In genomic region chr2:85560812-85561279, GRCh38 we compare ENCODE assay signal across 8 cellular contexts. TPM values are rescaled to one million over a fixed set of nuclear protein-coding genes. Genes with fewer than 3 reads are reported as not detected.
DNase-seq lines count a peak whose midpoint lies in the region; ATAC-seq and TF ChIP-seq lines count a peak whose summit lies in the region.

No MANE protein-coding gene starts in this region.

- peaks cover 32% of the 10 kb centered on the region for H3K4me1 Mint-ChIP-seq in activated CD8-positive, alpha-beta T cell treated with anti-CD3 and anti-CD28 coated beads for 36 hours (ENCODE audit: low read depth)
- peaks cover 51% of the 10 kb centered on the region for H3K4me1 Mint-ChIP-seq in stimulated activated memory B cell treated with anti-CD40 and anti-IgM and Interleukin-4, amounts not matched to agents 10 μg/mL and 1 μg/mL and 100 μg/mL, for 72 hours

- H3K36me3 Mint-ChIP-seq in activated CD8-positive, alpha-beta T cell treated with anti-CD3 and anti-CD28 coated beads for 36 hours (ENCODE audit: low read depth), result peaks cover 8% of the 10 kb centered on the region
- peaks cover 15% of the 10 kb centered on the region for H3K36me3 Mint-ChIP-seq in stimulated activated memory B cell treated with anti-CD40 and anti-IgM and Interleukin-4, amounts not matched to agents 10 μg/mL and 1 μg/mL and 100 μg/mL, for 72 hours

- H3K4me1 ChIP-seq in iPS DF 6.9 (ENCODE audit: control insufficient read depth, insufficient read depth, low read length), result no peaks in the 10 kb centered on the region

- no peaks in the 10 kb centered on the region for H3K27me3 Mint-ChIP-seq in activated CD8-positive, alpha-beta T cell treated with anti-CD3 and anti-CD28 coated beads for 36 hours
- H3K27me3 Mint-ChIP-seq in stimulated activated memory B cell treated with anti-CD40 and anti-IgM and Interleukin-4, amounts not matched to agents 10 μg/mL and 1 μg/mL and 100 μg/mL, for 72 hours, result no peaks in the 10 kb centered on the region

- 0 out of 2 replicates have a peak, but pooled peaks cover 3% of the 10 kb centered on the region for H3K36me3 ChIP-seq in iPS DF 6.9 (ENCODE audit: control insufficient read depth, insufficient read depth, low read length)

- WGBS in iPS DF 6.9 (ENCODE audit: insufficient coverage, insufficient read length), result no CpG with 5 or more reads among the region's 14 CpGs

- CTCF ChIA-PET in activated CD8-positive, alpha-beta T cell treated with anti-CD3 and anti-CD28 coated beads for 36 hours (lab: Charles Lee), result interaction anchor here (0.9 to 4.1 kb wide), 7 partner anchors 10 to 172 kb away, joined by 3 to 35 read pairs (median 6); partner anchors contain the start of gene SH2D6

- DNase-seq in GM03348 (ENCODE audit: low spot score) (peak; percentile 46), iPS DF 6.9 (ENCODE audit: low read depth, low spot score) (no peak), DMS53 treated with DMSO at 0.1 percent for 48 hours (lab: John Stamatoyannopoulos, UW; ENCODE audit: unreplicated experiment) (no peak), NCI-H2107 (lab: John Stamatoyannopoulos, UW) (no peak), foreskin melanocyte (no peak)
- DNase-seq in activated CD8-positive, alpha-beta T cell treated with anti-CD3 and anti-CD28 coated beads for 36 hours, result peak; percentile 65

- peak overlapping the region; percentile 100 for H3K4me3 Mint-ChIP-seq in activated CD8-positive, alpha-beta T cell treated with anti-CD3 and anti-CD28 coated beads for 36 hours
- H3K4me3 Mint-ChIP-seq in stimulated activated memory B cell treated with anti-CD40 and anti-IgM and Interleukin-4, amounts not matched to agents 10 μg/mL and 1 μg/mL and 100 μg/mL, for 72 hours, result peak overlapping the region; percentile 96

- H3K9me3 ChIP-seq in iPS DF 6.9 (ENCODE audit: control insufficient read depth, insufficient read depth, low read length), result no peaks in the 10 kb centered on the region

- H3K9me3 Mint-ChIP-seq in activated CD8-positive, alpha-beta T cell treated with anti-CD3 and anti-CD28 coated beads for 36 hours, result no peaks in the 10 kb centered on the region
- no peaks in the 10 kb centered on the region for H3K9me3 Mint-ChIP-seq in stimulated activated memory B cell treated with anti-CD40 and anti-IgM and Interleukin-4, amounts not matched to agents 10 μg/mL and 1 μg/mL and 100 μg/mL, for 72 hours

- POLR2A ChIA-PET in activated CD8-positive, alpha-beta T cell treated with anti-CD3 and anti-CD28 coated beads for 36 hours (lab: Charles Lee), result interaction anchor here (0.6 to 23.8 kb wide), 11 partner anchors 16 to 155 kb away, joined by 3 to 467 read pairs (median 4); partner anchors contain the start of genes MAT2A, RNF181, SH2D6 and VAMP8

- no peak for TF ChIP-seq CTCF in activated CD8-positive, alpha-beta T cell treated with anti-CD3 and anti-CD28 coated beads for 36 hours (IDR thresholded peaks at IDR 0.05)

- H3K27ac ChIP-seq in iPS DF 6.9 (ENCODE audit: low read length), result no peak overlapping the region

- intact Hi-C loops in activated CD8-positive, alpha-beta T cell treated with anti-CD3 and anti-CD28 coated beads for 36 hours (cut with micrococcal nuclease), result no loop called here

- H3K27ac Mint-ChIP-seq in activated CD8-positive, alpha-beta T cell treated with anti-CD3 and anti-CD28 coated beads for 36 hours, result peak overlapping the region; percentile 100
- peak overlapping the region; percentile 97 for H3K27ac Mint-ChIP-seq in stimulated activated memory B cell treated with anti-CD40 and anti-IgM and Interleukin-4, amounts not matched to agents 10 μg/mL and 1 μg/mL and 100 μg/mL, for 72 hours

- no peaks in the 10 kb centered on the region for H3K27me3 ChIP-seq in iPS DF 6.9 (ENCODE audit: control insufficient read depth, insufficient read depth, low read length)

- H3K4me3 ChIP-seq in iPS DF 6.9 (ENCODE audit: low read length), result peak overlapping the region; percentile 57; the same call in 1 of the 2 replicates

- ATAC-seq in HG02798 (IDR thresholded peaks at IDR 0.05; ENCODE audit: poor library complexity, unreplicated experiment), result peak; percentile 14
- ATAC-seq in activated CD8-positive, alpha-beta T cell treated with anti-CD3 and anti-CD28 coated beads for 36 hours, result peak; percentile 28
- peak; percentile 16 for ATAC-seq in stimulated activated memory B cell treated with anti-CD40 and anti-IgM and Interleukin-4, amounts not matched to agents 10 μg/mL and 1 μg/mL and 100 μg/mL, for 72 hours

RNA-seq across cellular contexts. Expression of gene GGCX, which starts 0.4 kb away (rescaled TPM):
- 10 to 100 TPM; 14.6 to 16.7 TPM for total RNA-seq in activated CD8-positive, alpha-beta T cell treated with anti-CD3 and anti-CD28 coated beads for 36 hours

RNA-seq across cellular contexts. Expression of gene VAMP8, which starts 16.5 kb away (rescaled TPM):
- 10 to 100 TPM; 84.5 to 91.1 TPM for total RNA-seq in activated CD8-positive, alpha-beta T cell treated with anti-CD3 and anti-CD28 coated beads for 36 hours

RNA-seq across cellular contexts. Expression of gene MAT2A, which starts 21.9 kb away (rescaled TPM):
- total RNA-seq in activated CD8-positive, alpha-beta T cell treated with anti-CD3 and anti-CD28 coated beads for 36 hours, result 100 to 1,000 TPM; 276 to 282 TPM

RNA-seq across cellular contexts. Expression of gene VAMP5, which starts 23.4 kb away (rescaled TPM):
- total RNA-seq in activated CD8-positive, alpha-beta T cell treated with anti-CD3 and anti-CD28 coated beads for 36 hours, result 10 to 100 TPM; 28.0 to 29.4 TPM

RNA-seq across cellular contexts. Expression of gene RNF181, which starts 34.7 kb away (rescaled TPM):
- total RNA-seq in activated CD8-positive, alpha-beta T cell treated with anti-CD3 and anti-CD28 coated beads for 36 hours, result 100 to 1,000 TPM; 112 to 117 TPM

Comparison
In these comparisons a context has a peak if more than half of its experiments do, and no peak if none do; other contexts are left out.
1. DNase-seq: peak in GM03348 (single experiment) and activated CD8-positive, alpha-beta T cell treated with anti-CD3 and anti-CD28 coated beads for 36 hours (single experiment); none in iPS DF 6.9 (single experiment), DMS53 treated with DMSO at 0.1 percent for 48 hours (single experiment), NCI-H2107 (single experiment) and foreskin melanocyte (single experiment).
2. Peak in every context shown above with its lines, with median percentiles within 50 percentile points of each other: ATAC-seq.